In the genomic region with DNA sequence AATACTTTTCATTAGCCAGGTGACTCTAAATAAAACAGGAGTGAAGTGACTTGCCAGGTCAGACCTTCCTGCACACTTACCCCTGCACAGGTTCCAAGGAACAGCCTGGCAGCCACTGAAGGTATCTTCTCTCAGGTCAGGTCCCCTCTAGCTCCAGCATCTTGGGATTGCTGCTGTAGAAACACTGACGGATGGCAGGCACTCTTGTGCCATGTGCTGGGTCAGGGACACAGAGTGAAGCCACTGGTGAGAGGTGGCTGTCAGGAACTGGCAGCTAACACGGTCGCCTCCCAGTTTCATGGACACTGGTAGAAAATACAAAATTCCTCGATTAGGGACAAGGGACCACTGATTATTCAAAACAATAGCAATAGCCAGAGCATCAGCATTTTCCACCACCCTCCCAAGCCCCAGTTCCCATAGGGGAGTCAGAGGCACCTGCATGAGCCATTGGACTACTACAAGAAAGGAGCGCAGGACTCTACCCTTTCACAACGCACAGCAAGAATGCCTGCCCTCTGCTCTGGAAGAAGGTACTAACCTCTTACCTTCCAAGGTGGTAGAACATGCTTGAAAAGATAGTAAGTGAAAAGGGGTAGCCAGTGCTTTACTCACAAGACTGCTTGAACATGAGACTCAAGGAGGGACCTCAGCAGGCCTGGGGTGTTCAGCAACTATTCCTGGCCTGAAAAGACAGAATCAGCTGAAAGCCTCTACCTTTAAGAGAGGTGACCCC, we compare ENCODE assay signal across 11 cellular contexts. TPM values are rescaled to one million over a fixed set of nuclear protein-coding genes. Genes with fewer than 3 reads are reported as not detected.
A peak's percentile ranks its signal among the peaks of the same experiment; 100 is the strongest.
DNase-seq lines count a peak whose midpoint lies in the region; ATAC-seq, FAIRE-seq and TF ChIP-seq lines count a peak whose summit lies in the region.
"Had no signal": no experiment of that assay in that cellular context is flagged by ENCODE, and none has a peak within 500 bp of the region (broad histone marks: within the 10 kb centered on the region; RNA-seq: fewer than 3 reads in every experiment).

No MANE protein-coding gene starts in this region.

- peaks cover 18 to 26% of the 10 kb centered on the region in 2 experiments for H3K79me2 ChIP-seq in H1 (ENCODE audit: control insufficient read depth in 1 of 2, insufficient read depth in 2 of 2, low read length in 2 of 2)

- TF ChIP-seq POLR2A in H1 (IDR thresholded peaks at IDR 0.05; ENCODE audit: control extremely low read depth in 1 of 2, low read depth in 2 of 2, low read length in 2 of 2) (peak in 1 of 2 experiments; percentile 55; a peak in 2 of 3 replicates), spleen (IDR thresholded peaks at IDR 0.05) (no peak)

- H3K4me1 Mint-ChIP-seq in activated CD4-positive, alpha-beta T cell treated with anti-CD3 and anti-CD28 coated beads, Interleukin-2, amount 10 ng/mL, durations not matched to agents 24 days and 14 days, result peaks cover 72% of the 10 kb centered on the region

- peak overlapping the region; percentile 99 for H3K4me3 Mint-ChIP-seq in activated CD4-positive, alpha-beta T cell treated with anti-CD3 and anti-CD28 coated beads, Interleukin-2, amount 10 ng/mL, durations not matched to agents 24 days and 14 days

- H3K9ac ChIP-seq in H1 (replicated peaks in 1 of 4; ENCODE audit: extremely low read depth in 1 of 4, low read depth in 3 of 4, low read length in 3 of 4), result peak overlapping the region in 1 of 4 experiments; percentile 50; a peak in 1 of 7 replicates

- H3K36me3 ChIP-seq in H1 (ENCODE audit: control insufficient read depth in 2 of 4, insufficient read depth in 4 of 4, low read length in 3 of 4), result peaks cover 17 to 39% (median 33%) of the 10 kb centered on the region in 4 experiments
- H3K36me3 ChIP-seq in spleen, result peaks cover 0 to 44% (median 32%) of the 10 kb centered on the region in 6 donors

- TF ChIP-seq RAD21 in H1 (IDR thresholded peaks at IDR 0.05 in 1 of 2, conservative IDR thresholded peaks at IDR 0.05 in 1 of 2; ENCODE audit: low read depth in 2 of 2, low read length in 2 of 2), result no peak

- peak overlapping the region; percentile 99 for H3K27ac Mint-ChIP-seq in activated CD4-positive, alpha-beta T cell treated with anti-CD3 and anti-CD28 coated beads, Interleukin-2, amount 10 ng/mL, durations not matched to agents 24 days and 14 days

- no peak overlapping the region for H3K4ac ChIP-seq in H1 (replicated peaks; ENCODE audit: insufficient read length, low read depth, low read length)

- no peak overlapping the region for H2BK120ac ChIP-seq in H1 (replicated peaks; ENCODE audit: low read depth, low read length)

- H4K8ac ChIP-seq in H1 (ENCODE audit: extremely low read depth, insufficient read depth, low read length), result no peak overlapping the region

- no peak overlapping the region for H2BK12ac ChIP-seq in H1 (ENCODE audit: low read depth, low read length)

- H3K18ac ChIP-seq in H1 (ENCODE audit: extremely low read depth, low read length), result no peak overlapping the region

- H3K9me3 ChIP-seq in H1 (ENCODE audit: insufficient read depth in 2 of 2, low read depth in 1 of 2, low read length in 1 of 2) (no peaks in the 10 kb centered on the region), spleen (no peaks in the 10 kb centered on the region)
- H3K9me3 ChIP-seq: mucosa of descending colon, thyroid gland had no signal

- no peaks in the 10 kb centered on the region for H3K9me3 Mint-ChIP-seq in activated CD4-positive, alpha-beta T cell treated with anti-CD3 and anti-CD28 coated beads, Interleukin-2, amount 10 ng/mL, durations not matched to agents 24 days and 14 days

- TF ChIP-seq CTCF in RWPE1 (conservative IDR thresholded peaks at IDR 0.05; ENCODE audit: low read depth) (no peak), H1 (IDR thresholded peaks at IDR 0.05; ENCODE audit: control extremely low read depth in 1 of 3, insufficient read depth in 1 of 3, low read depth in 1 of 3, low read length in 3 of 3) (no peak), spleen (IDR thresholded peaks at IDR 0.05 in 8 of 11, conservative IDR thresholded peaks at IDR 0.05 in 3 of 11) (no peak)

- H3K4me1 ChIP-seq in H1 (replicated peaks in 1 of 4; ENCODE audit: control insufficient read depth in 3 of 4, insufficient read depth in 4 of 4, low read length in 3 of 4) (peaks cover 0 to 7% (median 5%) of the 10 kb centered on the region in 4 experiments; a peak in 3 of 7 replicates), spleen (peaks cover 42 to 83% (median 71%) of the 10 kb centered on the region in 6 donors)

- H3K14ac ChIP-seq in H1 (ENCODE audit: insufficient read length), result no peak overlapping the region

- H4K20me1 ChIP-seq in H1 (replicated peaks in 1 of 2; ENCODE audit: control insufficient read depth in 1 of 2, insufficient read depth in 2 of 2, low read length in 2 of 2), result peaks cover 8 to 18% of the 10 kb centered on the region in 2 experiments

- FAIRE-seq in H1 (lab: Jason Lieb, UNC), result no peak

- no peak for TF ChIP-seq EP300 in H1 (IDR thresholded peaks at IDR 0.05; ENCODE audit: borderline replicate concordance in 1 of 2, low read depth in 2 of 2, low read length in 2 of 2)

- 98% methylated on average over 6 of the region's 6 CpGs; no CpG with 5 or more reads in 1 of the 2 experiments for WGBS in H1 (ENCODE audit: extremely low coverage in 1 of 2, insufficient coverage in 1 of 2, insufficient read length in 1 of 2, insufficient replicate concordance in 2 of 2, low coverage in 1 of 2, low lambda C conversion rate in 2 of 2, missing lambda C conversion rate in 1 of 2), 2 experiments
- 73 to 86% (median 78%) methylated on average over 4 to 6 of the region's 6 CpGs for WGBS in spleen, 5 donors

- H3K27me3 ChIP-seq in H1 (replicated peaks in 1 of 4; ENCODE audit: control insufficient read depth in 3 of 4, extremely low read depth in 1 of 4, insufficient read depth in 3 of 4, low read length in 3 of 4) (no peaks in the 10 kb centered on the region), spleen (replicated peaks in 1 of 7) (no peaks in the 10 kb centered on the region)
- H3K27me3 ChIP-seq: foreskin keratinocyte, thyroid gland had no signal

- POLR2A ChIA-PET in RWPE1 (lab: Yijun Ruan, JAX; ENCODE audit: low non-redundant PET), result interaction anchor here (0.6 to 0.7 kb wide), 2 partner anchors 11 to 1389 kb away, joined by 3 to 4 read pairs; no protein-coding TSS in a partner anchor
- POLR2A ChIA-PET in H1 (lab: Charles Lee; ENCODE audit: partially characterized antibody), result interaction anchor here (0.8 to 13.3 kb wide), 17 partner anchors 9 to 410 kb away, joined by 3 to 327 read pairs (median 4); partner anchors contain the start of genes CCM2, DDX56, H2AZ2 and TBRG4

- intact Hi-C loops in activated CD4-positive, alpha-beta T cell treated with anti-CD3 and anti-CD28 coated beads, Interleukin-2, amount 10 ng/mL, durations not matched to agents 24 days and 14 days (cut with micrococcal nuclease), result no loop called here
- intact Hi-C loops in spleen (cut with DNase I; ENCODE audit: low total_unique reads), result no loop called here

- CTCF ChIA-PET in RWPE1 (lab: Yijun Ruan, JAX) (no interaction called here), H1 (lab: Charles Lee; ENCODE audit: partially characterized antibody) (interaction anchor here (0.6 to 5.4 kb wide), 2 partner anchors 11 to 185 kb away, joined by 3 to 43 read pairs; no protein-coding TSS in a partner anchor)

- H3K4me2 ChIP-seq in H1 (ENCODE audit: insufficient read depth in 1 of 2, low read depth in 2 of 2, low read length in 2 of 2), result peak overlapping the region; percentile 88 to 98

- no peaks in the 10 kb centered on the region for H3K27me3 Mint-ChIP-seq in activated CD4-positive, alpha-beta T cell treated with anti-CD3 and anti-CD28 coated beads, Interleukin-2, amount 10 ng/mL, durations not matched to agents 24 days and 14 days

- no peak overlapping the region for H3K56ac ChIP-seq in H1 (replicated peaks; ENCODE audit: insufficient read length, low read depth, low read length)

- peaks cover 54% of the 10 kb centered on the region for H3K36me3 Mint-ChIP-seq in activated CD4-positive, alpha-beta T cell treated with anti-CD3 and anti-CD28 coated beads, Interleukin-2, amount 10 ng/mL, durations not matched to agents 24 days and 14 days (ENCODE audit: low read depth)

- H3K23ac ChIP-seq in H1 (ENCODE audit: insufficient read length), result no peak overlapping the region

- H4K5ac ChIP-seq in H1 (ENCODE audit: insufficient read length, low read depth, low read length), result no peak overlapping the region

- no peak overlapping the region for H2BK20ac ChIP-seq in H1 (ENCODE audit: low read length)

- peaks cover 9% of the 10 kb centered on the region; the same call in 1 of the 2 replicates for H3K23me2 ChIP-seq in H1 (ENCODE audit: low read depth, low read length)

- DNase-seq in activated CD4-positive, alpha-beta T cell treated with anti-CD3 and anti-CD28 coated beads, Interleukin-2, amount 10 ng/mL, durations not matched to agents 24 days and 14 days, result no peak
- DNase-seq in activated CD4-positive, alpha-beta T cell treated with anti-CD3 and anti-CD28 coated beads for 48 hours, result no peak
- DNase-seq in RWPE1 (ENCODE audit: low spot score) (no peak), H1 (ENCODE audit: low read depth in 1 of 2, low spot score in 2 of 2) (no peak), spleen (peak; percentile 53)
- DNase-seq: foreskin keratinocyte, mucosa of descending colon, thyroid gland had no signal

- peak overlapping the region; percentile 96 for H3K27ac ChIP-seq in RWPE1
- H3K27ac ChIP-seq in H1 (ENCODE audit: low read depth, low read length), result no peak overlapping the region
- peak overlapping the region in 4 of 8 donors; percentile 92 to 98 (median 96) for H3K27ac ChIP-seq in spleen
- H3K27ac ChIP-seq: thyroid gland had no signal

- H2AFZ ChIP-seq in H1 (ENCODE audit: low read length), result no peak overlapping the region

- H3K79me1 ChIP-seq in H1 (ENCODE audit: low read depth, low read length), result no peaks in the 10 kb centered on the region

- H2BK15ac ChIP-seq in H1 (ENCODE audit: low read length), result no peak overlapping the region

- no peak for ATAC-seq in GM18909 (IDR thresholded peaks at IDR 0.05; ENCODE audit: poor library complexity, unreplicated experiment)
- ATAC-seq in GM19452 (IDR thresholded peaks at IDR 0.05; ENCODE audit: unreplicated experiment), result no peak
- no peak for ATAC-seq in GM21576 (IDR thresholded peaks at IDR 0.05; ENCODE audit: unreplicated experiment)
- ATAC-seq: foreskin keratinocyte, mucosa of descending colon had no signal

- no peak overlapping the region for H2AK5ac ChIP-seq in H1 (ENCODE audit: low read depth, low read length)

- no peak overlapping the region for H4K91ac ChIP-seq in H1 (replicated peaks; ENCODE audit: insufficient read length, low read length)

- peak overlapping the region in 3 of 4 experiments; percentile 12 to 96 (median 89); a peak in 4 of 8 replicates for H3K4me3 ChIP-seq in H1 (ENCODE audit: extremely low read depth in 1 of 4, insufficient read depth in 2 of 4, low read depth in 3 of 4, low read length in 4 of 4)
- peak overlapping the region in 2 of 8 donors; percentile 57 to 85 for H3K4me3 ChIP-seq in spleen
- H3K4me3 ChIP-seq: mucosa of descending colon, thyroid gland had no signal

- H2BK5ac ChIP-seq in H1 (ENCODE audit: low read depth, low read length), result no peak overlapping the region

RNA-seq across cellular contexts. Expression of gene MYO1G, which starts 5.1 kb away (rescaled TPM):
- total RNA-seq in activated CD4-positive, alpha-beta T cell treated with anti-CD3 and anti-CD28 coated beads, Interleukin-2, amount 10 ng/mL, durations not matched to agents 24 days and 14 days, result 283 and 290 TPM in 2 replicates
- 0.11 and 0.19 TPM in 2 replicates for total RNA-seq in H1 (2021; fragmentation: NEBNext Ultra II Directional; extraction: Animal tissue kit (Norgen Biotek cat#: 25700))
- polyA plus RNA-seq in H1 (2011; rRNA removed) (0.08 and 0.11 TPM in 2 replicates), spleen (10 to 100 TPM; 27.9 to 61.1 (median 45.6) TPM)
- polyA plus RNA-seq in H1 (2011; cell fraction: cytosol; rRNA removed), result 0.12 TPM
- 0.50 TPM for polyA plus RNA-seq in H1 (2011; cell fraction: nucleus; rRNA removed)
- 0.08 to 0.15 TPM (median 0.11 TPM) in 3 of 4 replicates, not detected in the other for polyA plus RNA-seq in H1 (2012, experiment 1 of 2)
- not detected for polyA plus RNA-seq in H1 (2012, experiment 2 of 2)
- 0.04 TPM for polyA plus RNA-seq in H1 (2013, experiment 1 of 2)
- polyA plus RNA-seq in H1 (2013, experiment 2 of 2), result 0.04 TPM
- polyA minus RNA-seq in H1 (2011; rRNA and poly(A)+ RNA removed), result 0.20 and 0.54 TPM in 2 replicates
- 1.8 TPM for polyA minus RNA-seq in H1 (2011; cell fraction: cytosol; rRNA and poly(A)+ RNA removed)
- 1.9 TPM for polyA minus RNA-seq in H1 (2011; cell fraction: nucleus; rRNA and poly(A)+ RNA removed)
- 10 to 100 TPM; 36.4 to 68.6 (median 62.1) TPM for total RNA-seq in spleen

RNA-seq across cellular contexts. Expression of gene CCM2, which starts 16.1 kb away (rescaled TPM):
- 59.2 and 63.1 TPM in 2 replicates for total RNA-seq in activated CD4-positive, alpha-beta T cell treated with anti-CD3 and anti-CD28 coated beads, Interleukin-2, amount 10 ng/mL, durations not matched to agents 24 days and 14 days
- total RNA-seq in H1 (2021; fragmentation: NEBNext Ultra II Directional; extraction: Animal tissue kit (Norgen Biotek cat#: 25700)), result 31.3 and 31.6 TPM in 2 replicates
- polyA plus RNA-seq in H1 (2011; rRNA removed) (41.2 and 54.8 TPM in 2 replicates), spleen (100 to 1,000 TPM in 2 of 3 donors, 10 to 100 TPM in 1; 80.8 to 108 (median 107) TPM)
- 40.7 TPM for polyA plus RNA-seq in H1 (2011; cell fraction: cytosol; rRNA removed)
- polyA plus RNA-seq in H1 (2011; cell fraction: nucleus; rRNA removed), result 51.2 TPM
- 21.6 to 34.6 TPM (median 32.5 TPM) in 4 replicates for polyA plus RNA-seq in H1 (2012, experiment 1 of 2)
- polyA plus RNA-seq in H1 (2012, experiment 2 of 2), result 28.2 TPM
- polyA plus RNA-seq in H1 (2013, experiment 1 of 2), result 20.3 TPM
- polyA plus RNA-seq in H1 (2013, experiment 2 of 2), result 19.7 TPM
- 26.9 and 30.1 TPM in 2 replicates for polyA minus RNA-seq in H1 (2011; rRNA and poly(A)+ RNA removed)
- polyA minus RNA-seq in H1 (2011; cell fraction: cytosol; rRNA and poly(A)+ RNA removed), result 18.4 TPM
- polyA minus RNA-seq in H1 (2011; cell fraction: nucleus; rRNA and poly(A)+ RNA removed), result 19.1 TPM
- 10 to 100 TPM; 67.8 to 94.2 (median 80.9) TPM for total RNA-seq in spleen

Comparison
In these comparisons a context has a peak if more than half of its experiments do, and no peak if none do; other contexts are left out.
1. RNA of gene MYO1G, which starts 5.1 kb away (total RNA-seq): 283 to 290 TPM in activated CD4-positive, alpha-beta T cell treated with anti-CD3 and anti-CD28 coated beads, Interleukin-2, amount 10 ng/mL, durations not matched to agents 24 days and 14 days and 36.4 to 68.6 TPM in spleen; 0.11 to 0.19 TPM in H1; every median in the first group is over 10 times any median in the second.